Comparison of ENCODE assay signal across 14 cellular contexts in the genomic region with DNA sequence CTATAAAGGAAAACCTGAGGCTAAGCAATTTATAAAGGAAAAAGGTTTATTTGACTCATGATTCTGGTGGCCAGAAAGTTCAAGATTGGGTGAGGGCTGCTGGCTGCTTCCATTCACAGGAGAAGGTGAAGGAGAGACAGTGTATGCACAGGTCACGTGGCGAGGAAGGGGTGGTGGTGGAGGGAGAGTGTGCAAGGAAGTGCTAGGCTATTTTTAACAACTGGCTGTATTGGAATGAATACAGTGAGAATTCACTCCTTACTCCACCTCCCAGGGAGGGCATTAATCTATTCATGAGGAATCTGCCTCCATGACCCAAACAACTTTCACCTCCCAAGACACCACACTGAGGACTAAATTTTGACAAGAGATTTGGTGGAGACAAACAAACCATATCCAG.
"Had no signal": no experiment of that assay in that cellular context is flagged by ENCODE, and none has a peak within 500 bp of the region (broad histone marks: within the 10 kb centered on the region; RNA-seq: fewer than 3 reads in every experiment).

No MANE protein-coding gene starts in this region.

- H3K36me3 Mint-ChIP-seq: activated naive CD4-positive, alpha-beta T cell treated with anti-CD3 and anti-CD28 coated beads, Interleukin-2, amount 50 U/mL, for 24 hours; natural killer cell treated with Interleukin-12 subunit alpha and Interleukin-12 subunit beta and Interleukin-15 and Interleukin-18, amount 100 ng/mL, for 72 hours had no signal

- H3K4me1 ChIP-seq: stomach had no signal

- H3K9me3 Mint-ChIP-seq: activated naive CD4-positive, alpha-beta T cell treated with anti-CD3 and anti-CD28 coated beads, Interleukin-2, amount 50 U/mL, for 24 hours; natural killer cell treated with Interleukin-12 subunit alpha and Interleukin-12 subunit beta and Interleukin-15 and Interleukin-18, amount 100 ng/mL, for 72 hours had no signal

- H3K27me3 Mint-ChIP-seq: activated naive CD4-positive, alpha-beta T cell treated with anti-CD3 and anti-CD28 coated beads, Interleukin-2, amount 50 U/mL, for 24 hours had no signal

- ATAC-seq: left colon; natural killer cell treated with Interleukin-12 subunit alpha and Interleukin-12 subunit beta and Interleukin-15 and Interleukin-18, amount 100 ng/mL, for 72 hours had no signal

- H3K27ac Mint-ChIP-seq: activated naive CD4-positive, alpha-beta T cell treated with anti-CD3 and anti-CD28 coated beads, Interleukin-2, amount 50 U/mL, for 24 hours; natural killer cell treated with Interleukin-12 subunit alpha and Interleukin-12 subunit beta and Interleukin-15 and Interleukin-18, amount 100 ng/mL, for 72 hours had no signal

- H3K27ac ChIP-seq: brain microvascular endothelial cell, dorsolateral prefrontal cortex, stomach, thoracic aorta, VCaP had no signal

- H3K4me3 Mint-ChIP-seq: activated CD4-positive, alpha-beta T cell treated with anti-CD3 and anti-CD28 coated beads for 36 hours; activated naive CD4-positive, alpha-beta T cell treated with anti-CD3 and anti-CD28 coated beads, Interleukin-2, amount 50 U/mL, for 24 hours; natural killer cell treated with Interleukin-12 subunit alpha and Interleukin-12 subunit beta and Interleukin-15 and Interleukin-18, amount 100 ng/mL, for 72 hours had no signal

- DNase-seq: activated CD4-positive, alpha-beta T cell treated with anti-CD3 and anti-CD28 coated beads for 36 hours; activated CD8-positive, alpha-beta memory T cell treated with anti-CD3 and anti-CD28 coated beads for 24 hours; amygdala; brain microvascular endothelial cell; dorsolateral prefrontal cortex; left colon; stimulated activated CD4-positive, alpha-beta T cell treated with anti-CD3 and anti-CD28 coated beads, Interleukin-2, amount 100 ng/mL, for 48 hours; stimulated activated CD8-positive, alpha-beta memory T cell treated with anti-CD3 and anti-CD28 coated beads, Interleukin-4, amount 100 ng/mL, for 48 hours; stomach had no signal

- FAIRE-seq: urothelium cell line had no signal

- H3K4me3 ChIP-seq: dorsolateral prefrontal cortex, stomach, thoracic aorta had no signal

- H3K9me3 ChIP-seq: stomach, thoracic aorta had no signal

- H3K36me3 ChIP-seq: brain microvascular endothelial cell, stomach, thoracic aorta had no signal

- H3K27me3 ChIP-seq: brain microvascular endothelial cell, stomach had no signal
